ENCODE assay signal across 8 cellular contexts in the genomic region with DNA sequence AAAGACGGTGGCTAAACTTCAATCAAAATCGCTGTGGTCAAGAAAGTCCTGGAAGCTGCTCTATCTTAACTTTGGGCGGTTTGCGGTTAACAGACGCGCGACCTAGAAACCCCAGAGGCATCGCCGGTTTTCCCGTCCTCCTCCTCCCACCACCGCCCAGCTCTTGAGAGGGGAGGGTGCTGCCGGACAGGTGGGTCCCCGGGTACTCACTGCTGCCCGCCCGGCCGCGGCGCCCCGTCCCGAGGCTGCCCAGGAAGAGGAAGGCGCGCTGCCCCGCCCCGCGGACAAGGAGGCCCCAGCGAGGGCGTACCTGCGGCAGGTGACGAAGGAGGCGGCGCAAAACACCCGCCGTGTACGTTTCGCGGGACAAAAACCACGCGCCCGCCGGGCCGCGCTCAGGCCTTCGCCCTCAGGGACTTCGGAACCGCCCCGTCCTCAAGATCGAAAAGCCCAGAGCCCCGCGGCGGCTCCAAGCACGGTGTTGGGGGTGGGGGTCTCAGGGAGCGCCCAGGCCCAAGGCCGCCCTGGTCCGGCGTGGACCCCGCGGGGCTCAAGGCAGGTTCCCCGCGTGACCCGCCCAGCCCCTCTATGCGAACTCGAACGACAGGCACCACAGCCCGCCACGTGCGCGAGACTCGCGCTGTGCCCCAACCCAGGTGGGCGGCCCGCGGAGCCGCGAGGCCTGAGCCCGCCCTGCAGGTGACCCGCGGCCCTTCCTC. TPM values are rescaled to one million over a fixed set of nuclear protein-coding genes. Genes with fewer than 3 reads are reported as not detected.
A peak's percentile ranks its signal among the peaks of the same experiment; 100 is the strongest.
DNase-seq lines count a peak whose midpoint lies in the region; ATAC-seq and TF ChIP-seq lines count a peak whose summit lies in the region.

TSS of gene SH3YL1 (minus strand) at position 259 of the 719 bp plus-strand sequence. CDS start at position 211, 48 bp downstream.

- peaks cover 2% of the 10 kb centered on the region for H3K9me3 Mint-ChIP-seq in activated CD4-positive, alpha-beta T cell treated with anti-CD3 and anti-CD28 coated beads, Interleukin-2, amount 10 ng/mL, durations not matched to agents 24 days and 14 days

- peak within 1 kb of the TSS; percentile 91 for H3K9ac ChIP-seq in HUES64 (ENCODE audit: low read depth, low read length)
- peak within 1 kb of the TSS; percentile 75 to 92 for H3K9ac ChIP-seq in duodenal mucosa (ENCODE audit: low read depth in 1 of 2, low read length in 2 of 2)

- H3K4me1 Mint-ChIP-seq in activated CD4-positive, alpha-beta T cell treated with anti-CD3 and anti-CD28 coated beads, Interleukin-2, amount 10 ng/mL, durations not matched to agents 24 days and 14 days: peaks cover 36% of the 10 kb centered on the region

- no peaks in the 10 kb centered on the region for H3K27me3 Mint-ChIP-seq in activated CD4-positive, alpha-beta T cell treated with anti-CD3 and anti-CD28 coated beads, Interleukin-2, amount 10 ng/mL, durations not matched to agents 24 days and 14 days

- H3K27ac Mint-ChIP-seq in activated CD4-positive, alpha-beta T cell treated with anti-CD3 and anti-CD28 coated beads, Interleukin-2, amount 10 ng/mL, durations not matched to agents 24 days and 14 days: peak within 1 kb of the TSS; percentile 97

- DNase-seq in BE2C (no peak), GM20000 (ENCODE audit: low spot score) (peak; percentile 70), lung (ENCODE audit: low spot score) (peak; percentile 76), putamen (ENCODE audit: low spot score) (no peak)
- peak; percentile 86 for DNase-seq in activated CD4-positive, alpha-beta T cell treated with anti-CD3 and anti-CD28 coated beads, Interleukin-2, amount 10 ng/mL, durations not matched to agents 24 days and 14 days
- peak; percentile 13 to 35 for DNase-seq in stimulated activated CD8-positive, alpha-beta memory T cell treated with anti-CD3 and anti-CD28 coated beads, Interleukin-2, amount 100 ng/mL, for 1 hour (ENCODE audit: low read depth in 2 of 2)

- H3K36me3 ChIP-seq in BE2C (no peaks in the 10 kb centered on the region), HUES64 (ENCODE audit: insufficient read depth, low read length) (peaks cover 11% of the 10 kb centered on the region; the same call in 1 of the 2 replicates), duodenal mucosa (ENCODE audit: control insufficient read depth in 1 of 2, insufficient read depth in 2 of 2, low read length in 2 of 2) (peaks cover 0 to 3% of the 10 kb centered on the region in 2 donors), lung (ENCODE audit: control insufficient read depth in 2 of 2, insufficient read depth in 2 of 2, low read length in 2 of 2) (peaks cover 0 to 3% of the 10 kb centered on the region in 2 donors)

- H3K4me3 Mint-ChIP-seq in activated CD4-positive, alpha-beta T cell treated with anti-CD3 and anti-CD28 coated beads, Interleukin-2, amount 10 ng/mL, durations not matched to agents 24 days and 14 days: peak within 1 kb of the TSS; percentile 97

- intact Hi-C loops in activated CD4-positive, alpha-beta T cell treated with anti-CD3 and anti-CD28 coated beads, Interleukin-2, amount 10 ng/mL, durations not matched to agents 24 days and 14 days (cut with micrococcal nuclease): loop anchor here (1.0 to 2.0 kb wide), 3 partner anchors 17 to 412 kb away; no protein-coding TSS in a partner anchor

- ATAC-seq in lung (ENCODE audit: insufficient read depth, low FRiP score): peak; percentile 71

- H3K27ac ChIP-seq in HUES64 (ENCODE audit: low read depth, low read length) (peak within 1 kb of the TSS; percentile 84), duodenal mucosa (ENCODE audit: low read depth, low read length) (peak within 1 kb of the TSS; percentile 87), lung (ENCODE audit: low read depth in 1 of 2, low read length in 1 of 2) (peak within 1 kb of the TSS; percentile 71 to 95)

- no peak for TF ChIP-seq CTCF in BE2C (IDR thresholded peaks at IDR 0.05; ENCODE audit: low read depth, low read length)
- no peak for TF ChIP-seq CTCF in GM20000 (IDR thresholded peaks at IDR 0.05; ENCODE audit: extremely low read depth, missing control alignments)
- no peak for TF ChIP-seq CTCF in lung (IDR thresholded peaks at IDR 0.05; ENCODE audit: control extremely low read depth, extremely low read depth)

- WGBS in HUES64: 7% methylated on average over 77 of the region's 77 CpGs
- WGBS in lung, 2 donors: 1% methylated on average over 65 to 77 of the region's 77 CpGs

- H3K27me3 ChIP-seq in BE2C (no peaks in the 10 kb centered on the region), HUES64 (ENCODE audit: insufficient read depth, low read length) (peaks cover 21% of the 10 kb centered on the region), duodenal mucosa (ENCODE audit: control insufficient read depth in 1 of 2, insufficient read depth in 2 of 2, low read length in 2 of 2) (no peaks in the 10 kb centered on the region), lung (ENCODE audit: control insufficient read depth, insufficient read depth) (no peaks in the 10 kb centered on the region)

- H3K9me3 ChIP-seq in BE2C (no peaks in the 10 kb centered on the region), HUES64 (ENCODE audit: insufficient read depth, low read depth, low read length) (peaks cover 4% of the 10 kb centered on the region; the same call in 1 of the 2 replicates), duodenal mucosa (ENCODE audit: control insufficient read depth in 1 of 2, low read length in 2 of 2) (no peaks in the 10 kb centered on the region), lung (ENCODE audit: control insufficient read depth in 2 of 2, insufficient read depth in 1 of 2, low read length in 1 of 2) (no peaks in the 10 kb centered on the region)

- peak within 1 kb of the TSS; percentile 85 for H3K4me3 ChIP-seq in BE2C (ENCODE audit: low read depth, low read length)
- peak within 1 kb of the TSS; percentile 88 for H3K4me3 ChIP-seq in HUES64 (ENCODE audit: low read length)
- H3K4me3 ChIP-seq in duodenal mucosa (ENCODE audit: low read depth in 1 of 2, low read length in 2 of 2): peak within 1 kb of the TSS; percentile 88 to 92
- H3K4me3 ChIP-seq in lung: peak within 1 kb of the TSS; percentile 91

- H3K4me1 ChIP-seq in BE2C: no peaks in the 10 kb centered on the region
- H3K4me1 ChIP-seq in HUES64 (ENCODE audit: insufficient read depth, low read length): peaks cover 18% of the 10 kb centered on the region
- peaks cover 28 to 30% of the 10 kb centered on the region in 2 donors for H3K4me1 ChIP-seq in duodenal mucosa (ENCODE audit: control insufficient read depth in 1 of 2, insufficient read depth in 2 of 2, low read length in 2 of 2)
- peaks cover 12 to 17% of the 10 kb centered on the region in 2 donors for H3K4me1 ChIP-seq in lung (ENCODE audit: control insufficient read depth in 2 of 2, insufficient read depth in 2 of 2, low read length in 2 of 2)

- peaks cover 24% of the 10 kb centered on the region for H3K36me3 Mint-ChIP-seq in activated CD4-positive, alpha-beta T cell treated with anti-CD3 and anti-CD28 coated beads, Interleukin-2, amount 10 ng/mL, durations not matched to agents 24 days and 14 days (ENCODE audit: low read depth)

RNA-seq across cellular contexts. Expression of gene SH3YL1, which starts in this region (rescaled TPM):
- polyA plus RNA-seq in BE2C (2012; ENCODE audit: insufficient read depth, insufficient read length, low read depth): 19.0 TPM
- polyA plus RNA-seq in HUES64 (2013, experiment 1 of 2): 13.5 TPM
- polyA plus RNA-seq in HUES64 (2013, experiment 2 of 2): 19.5 TPM
- total RNA-seq in activated CD4-positive, alpha-beta T cell treated with anti-CD3 and anti-CD28 coated beads, Interleukin-2, amount 10 ng/mL, durations not matched to agents 24 days and 14 days: 17.4 and 17.7 TPM in 2 replicates
- 100 to 1,000 TPM in 1 of 2 donors, 10 to 100 TPM in 1; 42.7 to 121 TPM for total RNA-seq in lung
- polyA plus RNA-seq in lung: 10 to 100 TPM; 35.1 to 65.8 TPM

Comparison
In these comparisons a context has a peak if more than half of its experiments do, and no peak if none do; other contexts are left out.
1. DNase-seq: peak in GM20000 (single experiment), activated CD4-positive, alpha-beta T cell treated with anti-CD3 and anti-CD28 coated beads, Interleukin-2, amount 10 ng/mL, durations not matched to agents 24 days and 14 days (single experiment), lung (single experiment) and stimulated activated CD8-positive, alpha-beta memory T cell treated with anti-CD3 and anti-CD28 coated beads, Interleukin-2, amount 100 ng/mL, for 1 hour (2 of 2); none in BE2C (single experiment) and putamen (single experiment).
2. Peak in every context shown above with its lines, with median percentiles within 50 percentile points of each other: H3K4me3 ChIP-seq and H3K27ac ChIP-seq.